17 cellular contexts compared by ENCODE assay signal in the genomic region with DNA sequence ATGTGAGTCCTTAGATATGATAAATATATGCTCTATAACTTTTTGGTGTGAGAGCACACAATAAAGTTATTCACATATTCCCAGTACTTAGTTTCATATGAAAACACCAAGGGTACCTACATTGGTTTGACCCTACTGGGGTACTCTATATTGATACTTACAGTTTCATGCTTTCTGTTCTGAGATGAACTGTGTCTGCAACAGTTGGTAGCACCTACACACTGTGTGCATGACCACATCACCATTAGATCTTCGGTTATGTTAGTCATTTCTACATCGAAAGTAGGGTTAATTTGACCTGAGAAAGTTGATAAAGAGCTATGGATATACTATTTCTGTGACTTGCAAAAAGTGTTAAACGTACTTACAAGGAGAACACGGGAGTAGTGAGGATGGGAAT.
"Had no signal": no experiment of that assay in that cellular context is flagged by ENCODE, and none has a peak within 500 bp of the region (broad histone marks: within the 10 kb centered on the region; RNA-seq: fewer than 3 reads in every experiment).

No MANE protein-coding gene starts in this region.

- H3K27me3 ChIP-seq: dorsolateral prefrontal cortex, esophagus muscularis mucosa, gastroesophageal sphincter, heart left ventricle, left lung had no signal

- H3K36me3 ChIP-seq: esophagus muscularis mucosa, gastroesophageal sphincter, heart left ventricle, left lung, lower lobe of right lung had no signal

- H3K27ac ChIP-seq: coronary artery, dorsolateral prefrontal cortex, esophagus muscularis mucosa, foreskin keratinocyte, gastroesophageal sphincter, heart left ventricle, left lung, lower lobe of right lung had no signal

- DNase-seq: dermis blood vessel endothelial cell; dorsolateral prefrontal cortex; effector CD4-positive, alpha-beta T cell; effector memory CD4-positive, alpha-beta T cell; foreskin keratinocyte; heart left ventricle; hippocampal formation; left cardiac atrium; left lung; left ventricle myocardium superior; lower lobe of right lung; mesenchymal stem cell; mucosa of descending colon; naive B cell had no signal

- H3K4me1 ChIP-seq: esophagus muscularis mucosa, foreskin keratinocyte, gastroesophageal sphincter, heart left ventricle, left lung, lower lobe of right lung had no signal

- H3K9me3 ChIP-seq: esophagus muscularis mucosa, gastroesophageal sphincter, heart left ventricle, left lung, lower lobe of right lung, mucosa of descending colon had no signal

- H3K4me3 ChIP-seq: coronary artery, dorsolateral prefrontal cortex, esophagus muscularis mucosa, gastroesophageal sphincter, heart left ventricle, left lung, lower lobe of right lung, mucosa of descending colon had no signal

- ATAC-seq: foreskin keratinocyte, gastroesophageal sphincter, heart left ventricle, left cardiac atrium, left lung, left ventricle myocardium superior, lower lobe of right lung, mucosa of descending colon had no signal
